ENCODE assay signal across 8 cellular contexts in the genomic region with DNA sequence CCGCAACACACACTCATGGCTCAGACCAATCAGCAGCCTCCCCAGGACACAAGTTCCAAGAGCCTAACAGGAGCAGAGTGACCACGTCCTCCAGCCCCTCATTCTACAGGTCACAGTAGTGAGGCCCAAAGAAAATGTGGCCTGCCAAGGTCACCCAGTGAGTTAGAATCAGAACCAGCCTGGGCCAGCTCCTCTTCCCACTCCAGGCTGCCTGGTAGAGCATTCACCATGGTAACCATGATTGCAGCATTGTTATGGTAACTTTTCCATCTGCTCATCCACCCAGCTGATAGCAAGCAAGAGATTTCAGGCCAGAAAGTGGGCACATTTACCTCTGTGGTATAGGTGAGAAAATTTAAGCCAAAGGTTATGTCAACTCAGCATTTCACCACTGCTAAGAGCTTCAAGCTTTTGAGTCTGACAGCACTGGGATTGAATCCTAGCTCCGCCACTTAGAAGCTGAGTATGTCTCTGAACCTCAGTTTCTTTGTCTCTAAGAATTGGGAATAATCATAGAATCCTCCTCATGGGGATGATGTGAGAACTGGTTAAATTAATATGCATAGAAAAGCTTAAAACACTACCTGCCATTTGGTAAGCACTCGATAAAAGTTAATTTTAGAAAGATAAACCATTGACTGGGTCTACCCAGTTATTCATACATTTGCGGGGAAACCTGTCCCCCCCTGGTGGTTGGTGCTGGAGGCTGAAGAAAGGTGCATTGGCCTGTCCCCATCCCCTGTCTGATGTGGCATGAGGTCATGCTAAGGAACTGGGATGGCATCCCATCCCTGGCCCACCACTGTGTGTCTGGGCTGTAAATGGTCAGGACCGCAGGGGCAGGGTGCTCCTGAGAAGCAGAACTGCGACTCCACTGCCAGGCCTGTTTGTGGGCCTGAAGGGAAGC.
DNase-seq lines count a peak whose midpoint lies in the region; TF ChIP-seq lines count a peak whose summit lies in the region.

No MANE protein-coding gene starts in this region.

- peaks cover 8% of the 10 kb centered on the region for H3K27me3 Mint-ChIP-seq in endothelial cell (ENCODE audit: unreplicated experiment)

- H3K36me3 ChIP-seq in ovary = no peaks in the 10 kb centered on the region

- intact Hi-C loops in ovary (cut with DNase I) = no loop called here

- H3K4me1 Mint-ChIP-seq in endothelial cell (ENCODE audit: unreplicated experiment) = no peaks in the 10 kb centered on the region

- no peak overlapping the region for H3K4me3 ChIP-seq in ovary

- peak; percentile 47 for DNase-seq in stimulated activated CD4-positive, alpha-beta T cell treated with anti-CD3 and anti-CD28 coated beads, Interleukin-15, amount 100 ng/mL, for 24 hours
- no peak for DNase-seq in stimulated activated CD4-positive, alpha-beta T cell treated with anti-CD3 and anti-CD28 coated beads, Interleukin-4, amount 100 ng/mL, for 24 hours
- DNase-seq in RPMI8226 (peak; percentile 53), endothelial cell (ENCODE audit: low spot score) (peak; percentile 53), retina (peak; percentile 43), dedifferentiated amniotic fluid mesenchymal stem cell (ENCODE audit: extremely low spot score) (no peak), GF-D8 (lab: John Stamatoyannopoulos, UW) (no peak), ovary (no peak)

- no peak for TF ChIP-seq EP300 in ovary (IDR thresholded peaks at IDR 0.05)

- no peaks in the 10 kb centered on the region for H3K9me3 ChIP-seq in ovary

- no peaks in the 10 kb centered on the region for H3K9me3 Mint-ChIP-seq in endothelial cell (ENCODE audit: unreplicated experiment)

- no peak for TF ChIP-seq POLR2A in ovary (IDR thresholded peaks at IDR 0.05)

- peaks cover 6% of the 10 kb centered on the region for H3K36me3 Mint-ChIP-seq in endothelial cell (ENCODE audit: low read depth, unreplicated experiment)

- TF ChIP-seq CTCF in endothelial cell (IDR thresholded peaks at IDR 0.05; ENCODE audit: unreplicated experiment) (peak; percentile 56), ovary (IDR thresholded peaks at IDR 0.05) (peak in 1 of 3 donors; percentile 11)

- 92 to 98% (median 93%) methylated on average over 7 of the region's 7 CpGs for WGBS in ovary, 3 donors

- H3K4me3 Mint-ChIP-seq in endothelial cell (ENCODE audit: unreplicated experiment) = no peak overlapping the region

- H3K27ac Mint-ChIP-seq in endothelial cell (ENCODE audit: unreplicated experiment) = no peak overlapping the region

- peaks cover 25% of the 10 kb centered on the region for H3K4me1 ChIP-seq in ovary (ENCODE audit: insufficient read depth)

- H3K27me3 ChIP-seq in ovary = no peaks in the 10 kb centered on the region

- H3K27ac ChIP-seq in ovary = peak overlapping the region in 1 of 2 donors; percentile 32

Comparison
In these comparisons a context has a peak if more than half of its experiments do, and no peak if none do; other contexts are left out.
1. DNase-seq: peak in stimulated activated CD4-positive, alpha-beta T cell treated with anti-CD3 and anti-CD28 coated beads, Interleukin-15, amount 100 ng/mL, for 24 hours (single experiment), RPMI8226 (single experiment), endothelial cell (single experiment) and retina (single experiment); none in stimulated activated CD4-positive, alpha-beta T cell treated with anti-CD3 and anti-CD28 coated beads, Interleukin-4, amount 100 ng/mL, for 24 hours (single experiment), dedifferentiated amniotic fluid mesenchymal stem cell (single experiment), GF-D8 (single experiment) and ovary (0 of 5).